10 cellular contexts compared by ENCODE assay signal in the genomic region with DNA sequence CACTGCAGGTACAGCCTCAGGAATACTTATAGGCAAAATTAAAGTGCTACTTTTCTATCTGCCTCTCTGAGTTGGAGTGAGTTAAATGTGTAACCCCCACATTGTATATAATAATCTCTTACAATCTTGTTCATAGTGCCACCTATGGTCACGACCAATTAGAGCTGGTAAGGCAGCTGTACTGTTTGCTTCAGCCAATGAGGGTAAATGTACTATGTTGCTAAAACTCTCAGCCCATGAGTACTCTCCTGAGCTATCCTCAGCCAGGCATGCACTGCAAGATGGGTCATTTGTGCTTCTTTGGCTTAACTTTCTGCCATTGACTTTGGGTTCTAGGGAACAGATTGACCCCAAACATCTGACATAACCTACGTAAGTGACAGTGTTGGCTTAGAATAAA. TPM values are rescaled to one million over a fixed set of nuclear protein-coding genes. Genes with fewer than 3 reads are reported as not detected.
DNase-seq lines count a peak whose midpoint lies in the region; ATAC-seq and TF ChIP-seq lines count a peak whose summit lies in the region.
"Had no signal": no experiment of that assay in that cellular context is flagged by ENCODE, and none has a peak within 500 bp of the region (broad histone marks: within the 10 kb centered on the region; RNA-seq: fewer than 3 reads in every experiment).

No MANE protein-coding gene starts in this region.

- 81% methylated on average over 2 of the region's 2 CpGs for WGBS in hepatocyte (ENCODE audit: low lambda C conversion rate, missing lambda C conversion rate)

- H4K20me1 ChIP-seq in hepatocyte (ENCODE audit: insufficient read depth, poor library complexity, severe bottlenecking): no peaks in the 10 kb centered on the region
- H4K20me1 ChIP-seq: BLaER1 had no signal

- H3K4me2 ChIP-seq in hepatocyte: no peak overlapping the region
- H3K4me2 ChIP-seq: BLaER1 had no signal

- no peaks in the 10 kb centered on the region for H3K9me3 ChIP-seq in hepatocyte (ENCODE audit: low read depth)
- H3K9me3 ChIP-seq: BLaER1 had no signal

- no peak overlapping the region for H2AFZ ChIP-seq in hepatocyte
- H2AFZ ChIP-seq: parathyroid adenoma had no signal

- no peaks in the 10 kb centered on the region for H3K79me2 ChIP-seq in hepatocyte
- H3K79me2 ChIP-seq: parathyroid adenoma had no signal

- no peaks in the 10 kb centered on the region for H3K36me3 ChIP-seq in hepatocyte (replicated peaks; ENCODE audit: insufficient read depth, low read depth)

- no peaks in the 10 kb centered on the region for H3K27me3 ChIP-seq in hepatocyte

- H3K4me3 ChIP-seq in hepatocyte: no peak overlapping the region
- H3K4me3 ChIP-seq: BLaER1 had no signal

- H3K4me1 ChIP-seq in hepatocyte (ENCODE audit: insufficient read depth): peaks cover 2% of the 10 kb centered on the region
- H3K4me1 ChIP-seq: parathyroid adenoma had no signal

- peak; percentile 93 for ATAC-seq in GM21390 (IDR thresholded peaks at IDR 0.05; ENCODE audit: unreplicated experiment)
- ATAC-seq in HG03565 (IDR thresholded peaks at IDR 0.05; ENCODE audit: unreplicated experiment): peak; percentile 85
- peak; percentile 96 for ATAC-seq in SK-N-SH treated with all-trans-retinoic acid at 6 μM for 48 hours

- H3K27ac ChIP-seq in hepatocyte: no peak overlapping the region
- H3K27ac ChIP-seq: BLaER1, parathyroid adenoma had no signal

- peak; percentile 76 for DNase-seq in SIG-M5 treated with dmso at 0.1 percent for 504 hours (lab: John Stamatoyannopoulos, UW; ENCODE audit: unreplicated experiment)
- DNase-seq in SIG-M5 (lab: John Stamatoyannopoulos, UW): no peak
- DNase-seq in iPS-NIHi7 (ENCODE audit: extremely low spot score): peak; percentile 59
- no peak for DNase-seq in NK-92 (lab: John Stamatoyannopoulos, UW; ENCODE audit: unreplicated experiment)
- no peak for DNase-seq in hepatocyte (ENCODE audit: low spot score)

- TF ChIP-seq CTCF in hepatocyte (IDR thresholded peaks at IDR 0.05; ENCODE audit: poor library complexity): no peak

- no peaks in the 10 kb centered on the region for H3K9me2 ChIP-seq in hepatocyte (replicated peaks; ENCODE audit: insufficient read depth)

TF ChIP-seq in SK-N-SH treated with all-trans-retinoic acid at 6 μM for 48 hours, 23 proteins besides CTCF, POLR2A, EP300 and RAD21:
- TF ChIP-seq PPARA (CRISPR knock-in tag; IDR thresholded peaks at IDR 0.05; ENCODE audit: borderline replicate concordance) (no peak), RARB (CRISPR knock-in tag; IDR thresholded peaks at IDR 0.05) (no peak), POU6F1 (CRISPR knock-in tag; IDR thresholded peaks at IDR 0.05; ENCODE audit: borderline replicate concordance, low read depth) (no peak), OSR1 (CRISPR knock-in tag; IDR thresholded peaks at IDR 0.05) (no peak)
- TF ChIP-seq, protein P1, sequence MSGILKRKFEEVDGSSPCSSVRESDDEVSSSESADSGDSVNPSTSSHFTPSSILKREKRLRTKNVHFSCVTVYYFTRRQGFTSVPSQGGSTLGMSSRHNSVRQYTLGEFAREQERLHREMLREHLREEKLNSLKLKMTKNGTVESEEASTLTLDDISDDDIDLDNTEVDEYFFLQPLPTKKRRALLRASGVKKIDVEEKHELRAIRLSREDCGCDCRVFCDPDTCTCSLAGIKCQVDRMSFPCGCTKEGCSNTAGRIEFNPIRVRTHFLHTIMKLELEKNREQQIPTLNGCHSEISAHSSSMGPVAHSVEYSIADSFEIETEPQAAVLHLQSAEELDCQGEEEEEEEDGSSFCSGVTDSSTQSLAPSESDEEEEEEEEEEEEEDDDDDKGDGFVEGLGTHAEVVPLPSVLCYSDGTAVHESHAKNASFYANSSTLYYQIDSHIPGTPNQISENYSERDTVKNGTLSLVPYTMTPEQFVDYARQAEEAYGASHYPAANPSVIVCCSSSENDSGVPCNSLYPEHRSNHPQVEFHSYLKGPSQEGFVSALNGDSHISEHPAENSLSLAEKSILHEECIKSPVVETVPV (CRISPR knock-in tag; IDR thresholded peaks at IDR 0.05): no peak

RNA-seq across cellular contexts. Expression of gene MDM2, which starts 15.0 kb away (rescaled TPM):
- total RNA-seq in hepatocyte: 77.4 and 82.5 TPM in 2 replicates
- polyA plus RNA-seq in hepatocyte: 42.0 and 47.6 TPM in 2 replicates

RNA-seq across cellular contexts. Expression of gene SLC35E3, which starts 47.0 kb away (rescaled TPM):
- 3.3 and 3.5 TPM in 2 replicates for total RNA-seq in hepatocyte
- 11.4 and 11.7 TPM in 2 replicates for polyA plus RNA-seq in hepatocyte

Comparison
In these comparisons a context has a peak if more than half of its experiments do, and no peak if none do; other contexts are left out.
1. DNase-seq: peak in SIG-M5 treated with dmso at 0.1 percent for 504 hours (single experiment) and iPS-NIHi7 (single experiment); none in SIG-M5 (single experiment), NK-92 (single experiment) and hepatocyte (single experiment).
2. Peak in every context shown above with its lines, with median percentiles within 50 percentile points of each other: ATAC-seq.